Comparison of ENCODE assay signal across 1 cellular context in the genomic region with DNA sequence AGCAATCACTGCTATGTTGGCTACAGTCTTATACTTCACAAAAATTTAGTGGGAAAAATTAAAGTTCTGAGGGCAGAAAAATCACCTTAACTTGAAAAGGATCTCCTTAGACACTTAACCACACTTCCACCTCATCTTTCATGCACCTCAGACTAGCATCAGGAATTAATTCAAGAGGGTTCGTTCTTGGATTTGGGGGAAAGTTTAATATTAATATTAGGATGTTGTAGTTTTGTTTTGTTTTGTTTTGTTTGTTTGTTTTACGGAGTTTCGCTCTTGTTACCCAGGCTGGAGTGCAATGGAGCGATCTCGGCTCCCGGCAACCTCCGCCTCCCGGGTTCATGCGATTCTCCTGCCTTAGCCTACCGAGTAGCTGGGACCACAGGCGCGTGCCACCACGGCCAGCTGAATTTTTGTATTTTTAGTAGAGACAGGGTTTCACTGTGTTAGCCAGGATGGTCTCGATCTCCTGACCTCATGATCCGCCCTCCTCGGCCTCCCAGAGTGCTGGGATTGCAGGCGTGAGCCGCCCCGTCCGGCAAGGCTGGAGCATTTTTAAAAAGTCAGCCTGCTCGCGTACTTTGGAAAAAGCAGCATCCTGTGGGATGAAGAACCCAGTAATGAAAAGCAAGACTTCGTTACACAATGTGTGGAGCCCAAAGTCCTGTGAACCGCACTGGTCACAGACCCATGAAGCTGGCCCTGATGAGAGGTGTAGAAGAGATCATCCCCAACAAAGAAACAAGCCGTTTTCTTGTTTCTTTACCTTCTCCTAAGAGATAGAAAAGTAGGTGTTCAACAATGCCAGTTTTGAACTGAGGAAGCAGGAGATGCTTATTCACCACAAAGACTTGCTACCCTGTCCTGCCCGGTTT.
TF ChIP-seq lines count a peak whose summit lies in the region.

No MANE protein-coding gene starts in this region.

TF ChIP-seq in K562, 482 proteins besides CTCF, POLR2A, EP300 and RAD21 (continued from another document and continues in another):
- TF ChIP-seq, protein P1, sequence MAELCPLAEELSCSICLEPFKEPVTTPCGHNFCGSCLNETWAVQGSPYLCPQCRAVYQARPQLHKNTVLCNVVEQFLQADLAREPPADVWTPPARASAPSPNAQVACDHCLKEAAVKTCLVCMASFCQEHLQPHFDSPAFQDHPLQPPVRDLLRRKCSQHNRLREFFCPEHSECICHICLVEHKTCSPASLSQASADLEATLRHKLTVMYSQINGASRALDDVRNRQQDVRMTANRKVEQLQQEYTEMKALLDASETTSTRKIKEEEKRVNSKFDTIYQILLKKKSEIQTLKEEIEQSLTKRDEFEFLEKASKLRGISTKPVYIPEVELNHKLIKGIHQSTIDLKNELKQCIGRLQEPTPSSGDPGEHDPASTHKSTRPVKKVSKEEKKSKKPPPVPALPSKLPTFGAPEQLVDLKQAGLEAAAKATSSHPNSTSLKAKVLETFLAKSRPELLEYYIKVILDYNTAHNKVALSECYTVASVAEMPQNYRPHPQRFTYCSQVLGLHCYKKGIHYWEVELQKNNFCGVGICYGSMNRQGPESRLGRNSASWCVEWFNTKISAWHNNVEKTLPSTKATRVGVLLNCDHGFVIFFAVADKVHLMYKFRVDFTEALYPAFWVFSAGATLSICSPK (IDR thresholded peaks at IDR 0.05; ENCODE audit: borderline replicate concordance), result no peak
- TF ChIP-seq ZNF507 (tag; conservative IDR thresholded peaks at IDR 0.05) (no peak), ZNF175 (CRISPR knock-in tag; IDR thresholded peaks at IDR 0.05; ENCODE audit: low read depth) (no peak), RBM39 (optimal IDR thresholded peaks at IDR 0.05; ENCODE audit: low read depth, low read length) (no peak), IFI16 (CRISPR knock-in tag; IDR thresholded peaks at IDR 0.05) (no peak), NR2C2 (CRISPR knock-in tag; IDR thresholded peaks at IDR 0.05) (no peak), NR2C2 (tag; IDR thresholded peaks at IDR 0.05) (no peak), HDAC6 (IDR thresholded peaks at IDR 0.05; ENCODE audit: low read depth, low read length) (no peak), TCF7L2 (IDR thresholded peaks at IDR 0.05; ENCODE audit: low read depth, low read length) (no peak), ZBTB8A (IDR thresholded peaks at IDR 0.05; ENCODE audit: partially characterized antibody) (no peak), ZSCAN29 (IDR thresholded peaks at IDR 0.05) (no peak), KAT7 (CRISPR knock-in tag; IDR thresholded peaks at IDR 0.05; ENCODE audit: borderline replicate concordance) (no peak), ZNF644 (tag; IDR thresholded peaks at IDR 0.05; ENCODE audit: low read depth) (no peak), PPARD (CRISPR knock-in tag; IDR thresholded peaks at IDR 0.05) (no peak), ZFP1 (CRISPR knock-in tag; IDR thresholded peaks at IDR 0.05) (no peak), ADNP (tag; IDR thresholded peaks at IDR 0.05) (no peak), ARID2 (IDR thresholded peaks at IDR 0.05) (0 out of 2 replicates have a peak, but pooled peaks have one; percentile 18), ZNF699 (CRISPR knock-in tag; IDR thresholded peaks at IDR 0.05; ENCODE audit: insufficient replicate concordance) (no peak), SMAD1 (IDR thresholded peaks at IDR 0.05; ENCODE audit: low read depth, low read length, partially characterized antibody) (peak; percentile 87), CBX5 (IDR thresholded peaks at IDR 0.05; ENCODE audit: borderline replicate concordance, low read depth) (no peak), SP2 (IDR thresholded peaks at IDR 0.05; ENCODE audit: extremely low read depth, low read depth, low read length, poor library complexity, severe bottlenecking) (no peak), ARNT (IDR thresholded peaks at IDR 0.05) (peak in 1 of 2 experiments; percentile 63; a peak in 1 of 4 replicates), EHMT2 (IDR thresholded peaks at IDR 0.05) (no peak), NONO (IDR thresholded peaks at IDR 0.05; ENCODE audit: low read depth in 2 of 2, low read length in 1 of 2) (peak in 1 of 2 experiments; percentile 15; a peak in 1 of 4 replicates), KHSRP (IDR thresholded peaks at IDR 0.05) (peak; percentile 55; the same call in 1 of the 2 replicates), CXXC5 (CRISPR knock-in tag; IDR thresholded peaks at IDR 0.05) (0 out of 2 replicates have a peak, but pooled peaks have one; percentile 28), PRMT5 (CRISPR knock-in tag; IDR thresholded peaks at IDR 0.05) (no peak), RAD51 (IDR thresholded peaks at IDR 0.05; ENCODE audit: borderline replicate concordance, low read depth) (no peak), KLF13 (tag; IDR thresholded peaks at IDR 0.05; ENCODE audit: borderline replicate concordance, low read depth) (no peak), CREBBP (IDR thresholded peaks at IDR 0.05; ENCODE audit: low read depth, low read length) (no peak), HDAC3 (IDR thresholded peaks at IDR 0.05; ENCODE audit: borderline replicate concordance, partially characterized antibody) (no peak)
- TF ChIP-seq, protein P2, sequence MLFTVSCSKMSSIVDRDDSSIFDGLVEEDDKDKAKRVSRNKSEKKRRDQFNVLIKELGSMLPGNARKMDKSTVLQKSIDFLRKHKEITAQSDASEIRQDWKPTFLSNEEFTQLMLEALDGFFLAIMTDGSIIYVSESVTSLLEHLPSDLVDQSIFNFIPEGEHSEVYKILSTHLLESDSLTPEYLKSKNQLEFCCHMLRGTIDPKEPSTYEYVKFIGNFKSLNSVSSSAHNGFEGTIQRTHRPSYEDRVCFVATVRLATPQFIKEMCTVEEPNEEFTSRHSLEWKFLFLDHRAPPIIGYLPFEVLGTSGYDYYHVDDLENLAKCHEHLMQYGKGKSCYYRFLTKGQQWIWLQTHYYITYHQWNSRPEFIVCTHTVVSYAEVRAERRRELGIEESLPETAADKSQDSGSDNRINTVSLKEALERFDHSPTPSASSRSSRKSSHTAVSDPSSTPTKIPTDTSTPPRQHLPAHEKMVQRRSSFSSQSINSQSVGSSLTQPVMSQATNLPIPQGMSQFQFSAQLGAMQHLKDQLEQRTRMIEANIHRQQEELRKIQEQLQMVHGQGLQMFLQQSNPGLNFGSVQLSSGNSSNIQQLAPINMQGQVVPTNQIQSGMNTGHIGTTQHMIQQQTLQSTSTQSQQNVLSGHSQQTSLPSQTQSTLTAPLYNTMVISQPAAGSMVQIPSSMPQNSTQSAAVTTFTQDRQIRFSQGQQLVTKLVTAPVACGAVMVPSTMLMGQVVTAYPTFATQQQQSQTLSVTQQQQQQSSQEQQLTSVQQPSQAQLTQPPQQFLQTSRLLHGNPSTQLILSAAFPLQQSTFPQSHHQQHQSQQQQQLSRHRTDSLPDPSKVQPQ (CRISPR knock-in tag; IDR thresholded peaks at IDR 0.05; ENCODE audit: borderline replicate concordance), result no peak
- TF ChIP-seq, protein P3, sequence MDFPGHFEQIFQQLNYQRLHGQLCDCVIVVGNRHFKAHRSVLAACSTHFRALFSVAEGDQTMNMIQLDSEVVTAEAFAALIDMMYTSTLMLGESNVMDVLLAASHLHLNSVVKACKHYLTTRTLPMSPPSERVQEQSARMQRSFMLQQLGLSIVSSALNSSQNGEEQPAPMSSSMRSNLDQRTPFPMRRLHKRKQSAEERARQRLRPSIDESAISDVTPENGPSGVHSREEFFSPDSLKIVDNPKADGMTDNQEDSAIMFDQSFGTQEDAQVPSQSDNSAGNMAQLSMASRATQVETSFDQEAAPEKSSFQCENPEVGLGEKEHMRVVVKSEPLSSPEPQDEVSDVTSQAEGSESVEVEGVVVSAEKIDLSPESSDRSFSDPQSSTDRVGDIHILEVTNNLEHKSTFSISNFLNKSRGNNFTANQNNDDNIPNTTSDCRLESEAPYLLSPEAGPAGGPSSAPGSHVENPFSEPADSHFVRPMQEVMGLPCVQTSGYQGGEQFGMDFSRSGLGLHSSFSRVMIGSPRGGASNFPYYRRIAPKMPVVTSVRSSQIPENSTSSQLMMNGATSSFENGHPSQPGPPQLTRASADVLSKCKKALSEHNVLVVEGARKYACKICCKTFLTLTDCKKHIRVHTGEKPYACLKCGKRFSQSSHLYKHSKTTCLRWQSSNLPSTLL (IDR thresholded peaks at IDR 0.05), result no peak
- TF ChIP-seq, protein P4, sequence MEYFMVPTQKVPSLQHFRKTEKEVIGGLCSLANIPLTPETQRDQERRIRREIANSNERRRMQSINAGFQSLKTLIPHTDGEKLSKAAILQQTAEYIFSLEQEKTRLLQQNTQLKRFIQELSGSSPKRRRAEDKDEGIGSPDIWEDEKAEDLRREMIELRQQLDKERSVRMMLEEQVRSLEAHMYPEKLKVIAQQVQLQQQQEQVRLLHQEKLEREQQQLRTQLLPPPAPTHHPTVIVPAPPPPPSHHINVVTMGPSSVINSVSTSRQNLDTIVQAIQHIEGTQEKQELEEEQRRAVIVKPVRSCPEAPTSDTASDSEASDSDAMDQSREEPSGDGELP (CRISPR knock-in tag; IDR thresholded peaks at IDR 0.05; ENCODE audit: borderline replicate concordance), result no peak
- TF ChIP-seq, protein P5, sequence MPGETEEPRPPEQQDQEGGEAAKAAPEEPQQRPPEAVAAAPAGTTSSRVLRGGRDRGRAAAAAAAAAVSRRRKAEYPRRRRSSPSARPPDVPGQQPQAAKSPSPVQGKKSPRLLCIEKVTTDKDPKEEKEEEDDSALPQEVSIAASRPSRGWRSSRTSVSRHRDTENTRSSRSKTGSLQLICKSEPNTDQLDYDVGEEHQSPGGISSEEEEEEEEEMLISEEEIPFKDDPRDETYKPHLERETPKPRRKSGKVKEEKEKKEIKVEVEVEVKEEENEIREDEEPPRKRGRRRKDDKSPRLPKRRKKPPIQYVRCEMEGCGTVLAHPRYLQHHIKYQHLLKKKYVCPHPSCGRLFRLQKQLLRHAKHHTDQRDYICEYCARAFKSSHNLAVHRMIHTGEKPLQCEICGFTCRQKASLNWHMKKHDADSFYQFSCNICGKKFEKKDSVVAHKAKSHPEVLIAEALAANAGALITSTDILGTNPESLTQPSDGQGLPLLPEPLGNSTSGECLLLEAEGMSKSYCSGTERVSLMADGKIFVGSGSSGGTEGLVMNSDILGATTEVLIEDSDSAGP (CRISPR knock-in tag; IDR thresholded peaks at IDR 0.05), result no peak
- TF ChIP-seq, protein P6, sequence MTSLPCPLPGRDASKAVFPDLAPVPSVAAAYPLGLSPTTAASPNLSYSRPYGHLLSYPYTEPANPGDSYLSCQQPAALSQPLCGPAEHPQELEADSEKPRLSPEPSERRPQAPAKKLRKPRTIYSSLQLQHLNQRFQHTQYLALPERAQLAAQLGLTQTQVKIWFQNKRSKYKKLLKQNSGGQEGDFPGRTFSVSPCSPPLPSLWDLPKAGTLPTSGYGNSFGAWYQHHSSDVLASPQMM (CRISPR knock-in tag; IDR thresholded peaks at IDR 0.05), result peak; percentile 81
- TF ChIP-seq, protein P7, sequence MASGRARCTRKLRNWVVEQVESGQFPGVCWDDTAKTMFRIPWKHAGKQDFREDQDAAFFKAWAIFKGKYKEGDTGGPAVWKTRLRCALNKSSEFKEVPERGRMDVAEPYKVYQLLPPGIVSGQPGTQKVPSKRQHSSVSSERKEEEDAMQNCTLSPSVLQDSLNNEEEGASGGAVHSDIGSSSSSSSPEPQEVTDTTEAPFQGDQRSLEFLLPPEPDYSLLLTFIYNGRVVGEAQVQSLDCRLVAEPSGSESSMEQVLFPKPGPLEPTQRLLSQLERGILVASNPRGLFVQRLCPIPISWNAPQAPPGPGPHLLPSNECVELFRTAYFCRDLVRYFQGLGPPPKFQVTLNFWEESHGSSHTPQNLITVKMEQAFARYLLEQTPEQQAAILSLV (tag; IDR thresholded peaks at IDR 0.05), result no peak
- TF ChIP-seq, protein P8, sequence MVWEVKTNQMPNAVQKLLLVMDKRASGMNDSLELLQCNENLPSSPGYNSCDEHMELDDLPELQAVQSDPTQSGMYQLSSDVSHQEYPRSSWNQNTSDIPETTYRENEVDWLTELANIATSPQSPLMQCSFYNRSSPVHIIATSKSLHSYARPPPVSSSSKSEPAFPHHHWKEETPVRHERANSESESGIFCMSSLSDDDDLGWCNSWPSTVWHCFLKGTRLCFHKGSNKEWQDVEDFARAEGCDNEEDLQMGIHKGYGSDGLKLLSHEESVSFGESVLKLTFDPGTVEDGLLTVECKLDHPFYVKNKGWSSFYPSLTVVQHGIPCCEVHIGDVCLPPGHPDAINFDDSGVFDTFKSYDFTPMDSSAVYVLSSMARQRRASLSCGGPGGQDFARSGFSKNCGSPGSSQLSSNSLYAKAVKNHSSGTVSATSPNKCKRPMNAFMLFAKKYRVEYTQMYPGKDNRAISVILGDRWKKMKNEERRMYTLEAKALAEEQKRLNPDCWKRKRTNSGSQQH (CRISPR knock-in tag; IDR thresholded peaks at IDR 0.05), result peak; percentile 98
- TF ChIP-seq, protein P9, sequence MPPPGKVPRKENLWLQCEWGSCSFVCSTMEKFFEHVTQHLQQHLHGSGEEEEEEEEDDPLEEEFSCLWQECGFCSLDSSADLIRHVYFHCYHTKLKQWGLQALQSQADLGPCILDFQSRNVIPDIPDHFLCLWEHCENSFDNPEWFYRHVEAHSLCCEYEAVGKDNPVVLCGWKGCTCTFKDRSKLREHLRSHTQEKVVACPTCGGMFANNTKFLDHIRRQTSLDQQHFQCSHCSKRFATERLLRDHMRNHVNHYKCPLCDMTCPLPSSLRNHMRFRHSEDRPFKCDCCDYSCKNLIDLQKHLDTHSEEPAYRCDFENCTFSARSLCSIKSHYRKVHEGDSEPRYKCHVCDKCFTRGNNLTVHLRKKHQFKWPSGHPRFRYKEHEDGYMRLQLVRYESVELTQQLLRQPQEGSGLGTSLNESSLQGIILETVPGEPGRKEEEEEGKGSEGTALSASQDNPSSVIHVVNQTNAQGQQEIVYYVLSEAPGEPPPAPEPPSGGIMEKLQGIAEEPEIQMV (tag; conservative IDR thresholded peaks at IDR 0.05; ENCODE audit: low read depth), result no peak
- TF ChIP-seq, protein P10, sequence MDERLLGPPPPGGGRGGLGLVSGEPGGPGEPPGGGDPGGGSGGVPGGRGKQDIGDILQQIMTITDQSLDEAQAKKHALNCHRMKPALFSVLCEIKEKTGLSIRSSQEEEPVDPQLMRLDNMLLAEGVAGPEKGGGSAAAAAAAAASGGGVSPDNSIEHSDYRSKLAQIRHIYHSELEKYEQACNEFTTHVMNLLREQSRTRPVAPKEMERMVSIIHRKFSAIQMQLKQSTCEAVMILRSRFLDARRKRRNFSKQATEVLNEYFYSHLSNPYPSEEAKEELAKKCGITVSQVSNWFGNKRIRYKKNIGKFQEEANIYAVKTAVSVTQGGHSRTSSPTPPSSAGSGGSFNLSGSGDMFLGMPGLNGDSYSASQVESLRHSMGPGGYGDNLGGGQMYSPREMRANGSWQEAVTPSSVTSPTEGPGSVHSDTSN (CRISPR knock-in tag; IDR thresholded peaks at IDR 0.05; ENCODE audit: low read depth), result no peak
- TF ChIP-seq, protein P10 (tag; conservative IDR thresholded peaks at IDR 0.05; ENCODE audit: low read depth), result no peak
- TF ChIP-seq, protein P11, sequence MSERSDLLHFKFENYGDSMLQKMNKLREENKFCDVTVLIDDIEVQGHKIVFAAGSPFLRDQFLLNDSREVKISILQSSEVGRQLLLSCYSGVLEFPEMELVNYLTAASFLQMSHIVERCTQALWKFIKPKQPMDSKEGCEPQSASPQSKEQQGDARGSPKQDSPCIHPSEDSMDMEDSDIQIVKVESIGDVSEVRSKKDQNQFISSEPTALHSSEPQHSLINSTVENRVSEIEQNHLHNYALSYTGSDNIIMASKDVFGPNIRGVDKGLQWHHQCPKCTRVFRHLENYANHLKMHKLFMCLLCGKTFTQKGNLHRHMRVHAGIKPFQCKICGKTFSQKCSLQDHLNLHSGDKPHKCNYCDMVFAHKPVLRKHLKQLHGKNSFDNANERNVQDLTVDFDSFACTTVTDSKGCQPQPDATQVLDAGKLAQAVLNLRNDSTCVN (CRISPR knock-in tag; IDR thresholded peaks at IDR 0.05), result peak; percentile 71; the same call in 1 of the 2 replicates
